Comparison of ENCODE assay signal across 1 cellular context in genomic region chr7:22601028-22601795, GRCh38.
TF ChIP-seq lines count a peak whose summit lies in the region.

No MANE protein-coding gene starts in this region.

TF ChIP-seq in HepG2, 621 proteins besides CTCF, POLR2A, EP300 and RAD21:
- TF ChIP-seq ATF4 (CRISPR knock-in tag; IDR thresholded peaks at IDR 0.05) (no peak), ZNF235 (CRISPR knock-in tag; IDR thresholded peaks at IDR 0.05; ENCODE audit: borderline replicate concordance) (no peak), HOXA3 (CRISPR knock-in tag; IDR thresholded peaks at IDR 0.05) (no peak), ZSCAN25 (CRISPR knock-in tag; IDR thresholded peaks at IDR 0.05) (no peak), NFE2L2 (IDR thresholded peaks at IDR 0.05; ENCODE audit: low read length) (no peak), REL (CRISPR knock-in tag; conservative IDR thresholded peaks at IDR 0.05) (no peak), MAFK (conservative IDR thresholded peaks at IDR 0.05 in 1 of 2, IDR thresholded peaks at IDR 0.05 in 1 of 2; ENCODE audit: low read length in 2 of 2) (no peak), ZNF589 (CRISPR knock-in tag; conservative IDR thresholded peaks at IDR 0.05) (no peak), MXD3 (CRISPR knock-in tag; IDR thresholded peaks at IDR 0.05) (no peak), SP1 (IDR thresholded peaks at IDR 0.05) (no peak), SP1 (CRISPR knock-in tag; IDR thresholded peaks at IDR 0.05) (no peak)
